23 cellular contexts compared by ENCODE assay signal in genomic region chr13:45016792-45017425, GRCh38.
"Had no signal": no experiment of that assay in that cellular context is flagged by ENCODE, and none has a peak within 500 bp of the region (broad histone marks: within the 10 kb centered on the region; RNA-seq: fewer than 3 reads in every experiment).

No MANE protein-coding gene starts in this region.

- H3K27ac Mint-ChIP-seq: activated CD8-positive, alpha-beta T cell treated with anti-CD3 and anti-CD28 coated beads, Interleukin-2, amount 10 ng/mL, durations not matched to agents 7 days and 5 days; activated naive CD4-positive, alpha-beta T cell treated with anti-CD3 and anti-CD28 coated beads for 36 hours; activated naive CD8-positive, alpha-beta T cell treated with anti-CD3 and anti-CD28 coated beads for 36 hours had no signal

- H3K4me1 Mint-ChIP-seq: activated naive CD8-positive, alpha-beta T cell treated with anti-CD3 and anti-CD28 coated beads for 36 hours had no signal

- H3K4me3 Mint-ChIP-seq: activated CD8-positive, alpha-beta T cell treated with anti-CD3 and anti-CD28 coated beads, Interleukin-2, amount 10 ng/mL, durations not matched to agents 7 days and 5 days; activated naive CD4-positive, alpha-beta T cell treated with anti-CD3 and anti-CD28 coated beads for 36 hours; activated naive CD8-positive, alpha-beta T cell treated with anti-CD3 and anti-CD28 coated beads for 36 hours had no signal

- H3K27me3 Mint-ChIP-seq: activated naive CD8-positive, alpha-beta T cell treated with anti-CD3 and anti-CD28 coated beads for 36 hours had no signal

- DNase-seq: activated CD4-positive, alpha-beta T cell treated with anti-CD3 and anti-CD28 coated beads for 1 hour; activated CD4-positive, CD25-positive, alpha-beta regulatory T cell; activated CD8-positive, alpha-beta T cell treated with anti-CD3 and anti-CD28 coated beads, Interleukin-2, amount 10 ng/mL, durations not matched to agents 7 days and 5 days; activated gamma-delta T cell treated with Interleukin-2 at 50 U/mL for 16 hours; activated naive CD4-positive, alpha-beta T cell treated with anti-CD3 and anti-CD28 coated beads for 36 hours; activated naive CD8-positive, alpha-beta T cell treated with anti-CD3 and anti-CD28 coated beads for 36 hours; amniotic stem cell; aorta; brain microvascular endothelial cell; central memory CD4-positive, alpha-beta T cell; NCI-H1092 treated with DMSO at 0.1 percent for 48 hours; NCI-H1417; NCI-H146; NCI-H187; NCI-H2081; NCI-H345; NCI-H524 treated with DMSO at 0.1 percent for 48 hours; SHP77; SJCRH30; T1000; WERI-Rb-1 had no signal

- ATAC-seq: activated CD8-positive, alpha-beta T cell treated with anti-CD3 and anti-CD28 coated beads, Interleukin-2, amount 10 ng/mL, durations not matched to agents 7 days and 5 days; K562; Panc1 had no signal

- H3K9me3 Mint-ChIP-seq: activated naive CD4-positive, alpha-beta T cell treated with anti-CD3 and anti-CD28 coated beads for 36 hours; activated naive CD8-positive, alpha-beta T cell treated with anti-CD3 and anti-CD28 coated beads for 36 hours had no signal
